Comparison of ENCODE assay signal across 8 cellular contexts in genomic region chr12:57631566-57632368, GRCh38. TPM values are rescaled to one million over a fixed set of nuclear protein-coding genes. Genes with fewer than 3 reads are reported as not detected.
DNase-seq lines count a peak whose midpoint lies in the region; ATAC-seq and TF ChIP-seq lines count a peak whose summit lies in the region.

No MANE protein-coding gene starts in this region.

- H3K79me2 ChIP-seq in DOHH2 (ENCODE audit: control insufficient read depth, low read length): no peaks in the 10 kb centered on the region
- no peaks in the 10 kb centered on the region for H3K79me2 ChIP-seq in OCI-LY1 (ENCODE audit: insufficient read depth, low read length)
- peaks cover 7% of the 10 kb centered on the region for H3K79me2 ChIP-seq in neural cell (replicated peaks; ENCODE audit: insufficient read depth, low read length)

- H2AFZ ChIP-seq in OCI-LY1 (ENCODE audit: low read length) (no peak overlapping the region; the same call in 1 of the 2 replicates), neural cell (ENCODE audit: low read depth, low read length) (peak overlapping the region; percentile 60)

- H3K4me1 ChIP-seq in DOHH2 (ENCODE audit: control insufficient read depth, low read length) (peaks cover 13% of the 10 kb centered on the region), OCI-LY1 (ENCODE audit: insufficient read depth, low read length, severe bottlenecking) (peaks cover 17% of the 10 kb centered on the region)

- H3K9me3 ChIP-seq in DOHH2 (ENCODE audit: control insufficient read depth, insufficient read depth, low read length) (no peaks in the 10 kb centered on the region), OCI-LY1 (ENCODE audit: low read length) (no peaks in the 10 kb centered on the region), neural cell (ENCODE audit: low read length) (no peaks in the 10 kb centered on the region)

- H3K27me3 ChIP-seq in DOHH2 (ENCODE audit: control insufficient read depth, low read length): peaks cover 73% of the 10 kb centered on the region
- H3K27me3 ChIP-seq in OCI-LY1 (ENCODE audit: insufficient read depth, low read length): no peaks in the 10 kb centered on the region; the same call in 1 of the 2 replicates
- H3K27me3 ChIP-seq in neural cell (ENCODE audit: insufficient read depth, low read depth, low read length): peaks cover 42% of the 10 kb centered on the region

- H3K36me3 ChIP-seq in DOHH2 (ENCODE audit: control insufficient read depth, low read length) (no peaks in the 10 kb centered on the region), OCI-LY1 (ENCODE audit: insufficient read depth, low read length) (no peaks in the 10 kb centered on the region), neural cell (ENCODE audit: insufficient read depth, low read length) (peaks cover 14% of the 10 kb centered on the region)

- no peak overlapping the region for H3K27ac ChIP-seq in DOHH2 (ENCODE audit: low read depth, low read length)
- H3K27ac ChIP-seq in OCI-LY1 (ENCODE audit: low read depth, low read length, poor library complexity, severe bottlenecking): no peak overlapping the region
- peak overlapping the region; percentile 82 for H3K27ac ChIP-seq in neural cell (ENCODE audit: low read length)

- H3K36me3 Mint-ChIP-seq in effector memory CD8-positive, alpha-beta T cell (ENCODE audit: insufficient read depth): peaks cover 1% of the 10 kb centered on the region

- H3F3A ChIP-seq in DOHH2 (ENCODE audit: control insufficient read depth, insufficient read depth) (0 out of 2 replicates have a peak, but pooled peaks cover 2% of the 10 kb centered on the region), OCI-LY1 (ENCODE audit: insufficient read depth, low read length) (no peaks in the 10 kb centered on the region), neural cell (ENCODE audit: insufficient read depth, low read length, poor library complexity, severe bottlenecking) (peaks cover 3% of the 10 kb centered on the region)

- TF ChIP-seq CTCF in DOHH2 (IDR thresholded peaks at IDR 0.05; ENCODE audit: low read depth, low read length, poor library complexity, severe bottlenecking) (no peak), OCI-LY1 (IDR thresholded peaks at IDR 0.05; ENCODE audit: low read length) (no peak), neural cell (IDR thresholded peaks at IDR 0.05; ENCODE audit: poor library complexity, severe bottlenecking) (no peak)

- no peak for TF ChIP-seq RAD21 in neural cell (conservative IDR thresholded peaks at IDR 0.05)

- intact Hi-C loops in posterior vena cava (cut with DNase I): loop anchor here in 1 of 2 donors (5.0 kb wide), 1 partner anchor 44 kb away; no protein-coding TSS in a partner anchor

- peaks cover 9 to 13% of the 10 kb centered on the region in 2 donors for H3K4me1 Mint-ChIP-seq in effector memory CD8-positive, alpha-beta T cell (ENCODE audit: low read depth in 2 of 2)

- H3K9me2 ChIP-seq in DOHH2 (replicated peaks; ENCODE audit: control insufficient read depth, low read length) (no peaks in the 10 kb centered on the region), OCI-LY1 (ENCODE audit: low read depth, low read length) (no peaks in the 10 kb centered on the region), neural cell (ENCODE audit: insufficient read depth, low read length) (no peaks in the 10 kb centered on the region)

- no peak for ATAC-seq in effector memory CD8-positive, alpha-beta T cell (replicated peaks)
- ATAC-seq in HG02852 (IDR thresholded peaks at IDR 0.05; ENCODE audit: unreplicated experiment): no peak

- H3K27me3 Mint-ChIP-seq in effector memory CD8-positive, alpha-beta T cell: peaks cover 42 to 78% of the 10 kb centered on the region in 2 donors

- H3K4me2 ChIP-seq in DOHH2 (ENCODE audit: low read length): 0 out of 2 replicates have a peak overlapping the region, but pooled peaks have one; percentile 19
- H3K4me2 ChIP-seq in OCI-LY1 (ENCODE audit: low read length): peak overlapping the region; percentile 87
- peak overlapping the region; percentile 93 for H3K4me2 ChIP-seq in neural cell (ENCODE audit: low read length)

- peak overlapping the region in 1 of 2 donors; percentile 29 for H3K27ac Mint-ChIP-seq in effector memory CD8-positive, alpha-beta T cell

- TF ChIP-seq EP300 in neural cell (conservative IDR thresholded peaks at IDR 0.05; ENCODE audit: poor library complexity, severe bottlenecking): no peak

- H3K4me3 Mint-ChIP-seq in effector memory CD8-positive, alpha-beta T cell: peak overlapping the region; percentile 71 to 75

- no peaks in the 10 kb centered on the region for H3K9me3 Mint-ChIP-seq in effector memory CD8-positive, alpha-beta T cell

- no peaks in the 10 kb centered on the region for H4K20me1 ChIP-seq in DOHH2 (ENCODE audit: control insufficient read depth, insufficient read depth, low read depth, low read length)
- H4K20me1 ChIP-seq in OCI-LY1 (ENCODE audit: insufficient read depth, low read length): no peaks in the 10 kb centered on the region
- no peaks in the 10 kb centered on the region for H4K20me1 ChIP-seq in neural cell (ENCODE audit: insufficient read depth)

- H3K4me3 ChIP-seq in DOHH2 (ENCODE audit: low read length) (no peak overlapping the region), OCI-LY1 (ENCODE audit: low read depth, low read length, poor library complexity, severe bottlenecking) (peak overlapping the region; percentile 71), neural cell (ENCODE audit: low read length) (peak overlapping the region; percentile 97)

- DNase-seq in effector memory CD8-positive, alpha-beta T cell: no peak
- DNase-seq in inferior parietal cortex (ENCODE audit: extremely low spot score): no peak
- DNase-seq in NCI-H446 (lab: John Stamatoyannopoulos, UW): no peak
- no peak for DNase-seq in posterior vena cava (ENCODE audit: low spot score)

- peak overlapping the region; percentile 75; the same call in 1 of the 2 replicates for H3K9ac ChIP-seq in OCI-LY1 (ENCODE audit: low read length)
- H3K9ac ChIP-seq in neural cell (ENCODE audit: low read length): peak overlapping the region; percentile 94

TF ChIP-seq in neural cell, 6 proteins besides CTCF, POLR2A, EP300 and RAD21:
- TF ChIP-seq SMC3 (conservative IDR thresholded peaks at IDR 0.05; ENCODE audit: poor library complexity) (no peak), POLR2AphosphoS5 (IDR thresholded peaks at IDR 0.05) (peak; percentile 25), REST (IDR thresholded peaks at IDR 0.05; ENCODE audit: borderline replicate concordance) (no peak), EZH2 (IDR thresholded peaks at IDR 0.05; ENCODE audit: borderline replicate concordance, insufficient read depth, low read length, poor library complexity, severe bottlenecking) (no peak), MXI1 (conservative IDR thresholded peaks at IDR 0.05; ENCODE audit: poor library complexity, severe bottlenecking) (peak; percentile 9)

RNA-seq across cellular contexts. Expression of gene B4GALNT1, which starts 1.2 kb away (rescaled TPM):
- 99.9 and 152 TPM in 2 replicates for polyA plus RNA-seq in neural cell
- polyA minus RNA-seq in neural cell: 113 and 119 TPM in 2 replicates
- 1 to 10 TPM; 4.3 to 6.0 TPM for total RNA-seq in posterior vena cava

RNA-seq across cellular contexts. Expression of gene ARHGEF25, which starts 20.5 kb away (rescaled TPM):
- polyA plus RNA-seq in neural cell: 12.9 and 18.8 TPM in 2 replicates
- polyA minus RNA-seq in neural cell: 6.6 and 6.7 TPM in 2 replicates
- total RNA-seq in posterior vena cava: 10 to 100 TPM; 78.8 to 82.8 TPM

RNA-seq across cellular contexts. Expression of gene DTX3, which starts 27.1 kb away (rescaled TPM):
- 141 and 163 TPM in 2 replicates for polyA plus RNA-seq in neural cell
- polyA minus RNA-seq in neural cell: 68.3 and 78.4 TPM in 2 replicates
- total RNA-seq in posterior vena cava: 10 to 100 TPM; 32.4 to 35.6 TPM

RNA-seq across cellular contexts. Expression of gene PIP4K2C, which starts 40.8 kb away (rescaled TPM):
- 22.1 and 31.0 TPM in 2 replicates for polyA plus RNA-seq in neural cell
- polyA minus RNA-seq in neural cell: 13.1 and 21.6 TPM in 2 replicates
- 10 to 100 TPM; 26.0 to 27.4 TPM for total RNA-seq in posterior vena cava

Comparison
In these comparisons a context has a peak if more than half of its experiments do, and no peak if none do; other contexts are left out.
1. H3K4me2 ChIP-seq: peak in every context shown above with its lines; median percentile 93 in neural cell; 87 in OCI-LY1; 19 in DOHH2.